In the genomic region with DNA sequence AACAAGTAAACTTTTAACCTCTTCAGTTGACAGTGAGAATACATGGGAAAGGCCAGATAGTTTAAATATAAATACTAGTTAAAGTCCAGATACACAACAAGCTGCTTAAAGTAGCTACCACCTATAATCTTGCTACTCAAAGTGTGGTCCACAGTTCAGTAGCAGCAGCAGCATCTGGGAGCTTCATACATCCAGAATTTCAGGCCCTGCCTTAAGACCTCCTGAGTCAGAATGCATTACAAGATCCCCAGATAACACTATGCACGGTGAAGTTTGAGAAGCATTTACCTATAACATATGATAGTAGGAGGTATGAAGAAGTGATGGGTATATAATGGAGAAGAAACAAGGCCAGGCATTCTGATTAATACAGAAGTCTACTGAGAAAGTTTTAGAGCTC, we compare ENCODE assay signal across 29 cellular contexts.
A peak's percentile ranks its signal among the peaks of the same experiment; 100 is the strongest.
DNase-seq lines count a peak whose midpoint lies in the region; ATAC-seq, FAIRE-seq and TF ChIP-seq lines count a peak whose summit lies in the region.
"Had no signal": no experiment of that assay in that cellular context is flagged by ENCODE, and none has a peak within 500 bp of the region (broad histone marks: within the 10 kb centered on the region; RNA-seq: fewer than 3 reads in every experiment).

No MANE protein-coding gene starts in this region.

- peaks cover 3% of the 10 kb centered on the region for H3K36me3 Mint-ChIP-seq in astrocyte (ENCODE audit: low read depth, unreplicated experiment)
- H3K36me3 Mint-ChIP-seq: natural killer cell treated with Interleukin-12 subunit alpha and Interleukin-12 subunit beta and Interleukin-15 and Interleukin-18, amount 100 ng/mL, for 72 hours had no signal

- H2AFZ ChIP-seq in astrocyte (ENCODE audit: low read depth, low read length), result no peak overlapping the region

- H3K27ac ChIP-seq in astrocyte (ENCODE audit: low read depth, low read length) (peak overlapping the region; percentile 67), thoracic aorta (peak overlapping the region; percentile 20 to 57)
- H3K27ac ChIP-seq: KMS-11, ovary, Peyer's patch, stomach had no signal

- no peak for ATAC-seq in thoracic aorta (ENCODE audit: insufficient number of reproducible peaks, low FRiP score, low read depth)
- no peak for ATAC-seq in HG03442 (IDR thresholded peaks at IDR 0.05; ENCODE audit: unreplicated experiment)
- ATAC-seq in GM21723 (IDR thresholded peaks at IDR 0.05; ENCODE audit: unreplicated experiment), result no peak
- ATAC-seq: activated CD4-positive, CD25-positive, alpha-beta regulatory T cell treated with anti-CD3 and anti-CD28 coated beads, Interleukin-2, amount 50 U/mL, for 24 hours; natural killer cell treated with Interleukin-12 subunit alpha and Interleukin-12 subunit beta and Interleukin-15 and Interleukin-18, amount 100 ng/mL, for 72 hours; T-helper 17 cell had no signal

- H3K4me2 ChIP-seq in astrocyte (ENCODE audit: low read length), result peak overlapping the region; percentile 57
- H3K4me2 ChIP-seq: KMS-11 had no signal

- H3K9ac ChIP-seq in astrocyte (ENCODE audit: low read length), result no peak overlapping the region
- H3K9ac ChIP-seq: KMS-11 had no signal

- H3K27me3 ChIP-seq in astrocyte (ENCODE audit: insufficient read depth, low read length) (no peaks in the 10 kb centered on the region), thoracic aorta (replicated peaks; ENCODE audit: insufficient read depth) (no peaks in the 10 kb centered on the region)
- H3K27me3 ChIP-seq: ovary, Peyer's patch, stomach had no signal

- H3K79me2 ChIP-seq in astrocyte (ENCODE audit: insufficient read depth, low read length), result no peaks in the 10 kb centered on the region

- no peaks in the 10 kb centered on the region for H3K9me3 Mint-ChIP-seq in astrocyte (ENCODE audit: unreplicated experiment)
- H3K9me3 Mint-ChIP-seq: activated naive CD4-positive, alpha-beta T cell treated with anti-CD3 and anti-CD28 coated beads for 36 hours; activated T-helper 1 cell treated with anti-CD3 and anti-CD28 coated beads, Interleukin-12 subunit alpha, Interleukin-12 subunit beta, Interleukin-2, Interleukin-4 antibody, amounts not matched to agents 30 ng/mL and 10 ng/mL and 1 ng/mL, durations not matched to agents 14 hours and 24 hours and 36 hours; natural killer cell treated with Interleukin-12 subunit alpha and Interleukin-12 subunit beta and Interleukin-15 and Interleukin-18, amount 100 ng/mL, for 72 hours had no signal

- H3K9me3 ChIP-seq in astrocyte (ENCODE audit: insufficient read depth, low read depth, low read length) (no peaks in the 10 kb centered on the region), thoracic aorta (no peaks in the 10 kb centered on the region)
- H3K9me3 ChIP-seq: Caco-2, HAP-1, ovary, Peyer's patch, stomach had no signal

- no peaks in the 10 kb centered on the region for H4K20me1 ChIP-seq in astrocyte (ENCODE audit: insufficient read depth, low read length)

- H3K36me3 ChIP-seq in astrocyte (ENCODE audit: insufficient read depth, low read length), result no peaks in the 10 kb centered on the region
- no peaks in the 10 kb centered on the region for H3K36me3 ChIP-seq in thoracic aorta
- H3K36me3 ChIP-seq: HAP-1, ovary, Peyer's patch had no signal

- H3K4me3 Mint-ChIP-seq in astrocyte (ENCODE audit: unreplicated experiment), result no peak overlapping the region
- H3K4me3 Mint-ChIP-seq: activated naive CD4-positive, alpha-beta T cell treated with anti-CD3 and anti-CD28 coated beads for 36 hours; activated T-helper 1 cell treated with anti-CD3 and anti-CD28 coated beads, Interleukin-12 subunit alpha, Interleukin-12 subunit beta, Interleukin-2, Interleukin-4 antibody, amounts not matched to agents 30 ng/mL and 10 ng/mL and 1 ng/mL, durations not matched to agents 14 hours and 24 hours and 36 hours; natural killer cell treated with Interleukin-12 subunit alpha and Interleukin-12 subunit beta and Interleukin-15 and Interleukin-18, amount 100 ng/mL, for 72 hours; T-helper 17 cell had no signal

- H3K27ac Mint-ChIP-seq in astrocyte (ENCODE audit: unreplicated experiment), result peak overlapping the region; percentile 95
- H3K27ac Mint-ChIP-seq: activated naive CD4-positive, alpha-beta T cell treated with anti-CD3 and anti-CD28 coated beads for 36 hours; activated T-helper 1 cell treated with anti-CD3 and anti-CD28 coated beads, Interleukin-12 subunit alpha, Interleukin-12 subunit beta, Interleukin-2, Interleukin-4 antibody, amounts not matched to agents 30 ng/mL and 10 ng/mL and 1 ng/mL, durations not matched to agents 14 hours and 24 hours and 36 hours; T-helper 17 cell had no signal

- H3K4me1 ChIP-seq in astrocyte (ENCODE audit: insufficient read depth, low read length), result peaks cover 27% of the 10 kb centered on the region
- peaks cover 20 to 45% of the 10 kb centered on the region in 2 donors for H3K4me1 ChIP-seq in thoracic aorta (ENCODE audit: control insufficient read depth in 1 of 2, low read depth in 2 of 2)
- H3K4me1 ChIP-seq: Peyer's patch had no signal

- no peak overlapping the region for H3K4me3 ChIP-seq in astrocyte (ENCODE audit: insufficient read depth, low read depth, low read length)
- no peak overlapping the region for H3K4me3 ChIP-seq in thoracic aorta
- H3K4me3 ChIP-seq: HAP-1, ovary, Peyer's patch, stomach had no signal

- no peaks in the 10 kb centered on the region for H3K27me3 Mint-ChIP-seq in astrocyte (ENCODE audit: low read depth, unreplicated experiment)
- H3K27me3 Mint-ChIP-seq: natural killer cell treated with Interleukin-12 subunit alpha and Interleukin-12 subunit beta and Interleukin-15 and Interleukin-18, amount 100 ng/mL, for 72 hours had no signal

- TF ChIP-seq CTCF in astrocyte (IDR thresholded peaks at IDR 0.05; ENCODE audit: insufficient read depth, low read depth, low read length) (no peak), thoracic aorta (IDR thresholded peaks at IDR 0.05) (no peak)

- FAIRE-seq in astrocyte (lab: Jason Lieb, UNC), result no peak
- FAIRE-seq: endometrium, kidney, small intestine had no signal

- H3K4me1 Mint-ChIP-seq in astrocyte (ENCODE audit: low read depth, unreplicated experiment), result peaks cover 52% of the 10 kb centered on the region
- H3K4me1 Mint-ChIP-seq: T-helper 17 cell had no signal

- DNase-seq in LHCN-M2 (ENCODE audit: low read depth) (peak; percentile 19), astrocyte (ENCODE audit: low read depth) (peak; percentile 12), iris pigment epithelial cell (ENCODE audit: low read depth) (peak; percentile 33), thoracic aorta (ENCODE audit: low spot score) (no peak), ureter (ENCODE audit: low spot score) (no peak)
- DNase-seq: activated CD4-positive, alpha-beta T cell treated with anti-CD3 and anti-CD28 coated beads, Interleukin-2, amount 50 U/mL, for 48 hours; activated CD8-positive, alpha-beta memory T cell treated with anti-CD3 and anti-CD28 coated beads, Interleukin-2, amount 50 U/mL, for 4 hours; activated naive CD4-positive, alpha-beta T cell treated with anti-CD3 and anti-CD28 coated beads for 36 hours; C1 segment of cervical spinal cord; Caco-2; central memory CD4-positive, alpha-beta T cell; DMS79 treated with DMSO at 0.1 percent for 48 hours; kidney; NCI-H510A treated with DMSO at 0.1 percent for 48 hours; ovary; Peyer's patch; small intestine; stimulated activated CD4-positive, alpha-beta T cell treated with anti-CD3 and anti-CD28 coated beads, Interleukin-1b, Interleukin-23, amount 100 ng/mL, for 48 hours; stimulated activated CD8-positive, alpha-beta memory T cell treated with anti-CD3 and anti-CD28 coated beads, Interleukin-4, amount 100 ng/mL, for 48 hours; stomach; T-helper 17 cell had no signal

Comparison
In these comparisons a context has a peak if more than half of its experiments do, and no peak if none do; other contexts are left out.
1. DNase-seq: peak in LHCN-M2 (single experiment), astrocyte (single experiment) and iris pigment epithelial cell (single experiment); none in thoracic aorta (single experiment) and ureter (single experiment).